In genomic region chr2:156199588-156199987, GRCh38 we compare ENCODE assay signal across 24 cellular contexts.
"Had no signal": no experiment of that assay in that cellular context is flagged by ENCODE, and none has a peak within 500 bp of the region (broad histone marks: within the 10 kb centered on the region; RNA-seq: fewer than 3 reads in every experiment).

No MANE protein-coding gene starts in this region.

- H3K27ac ChIP-seq: parathyroid adenoma, sigmoid colon, thoracic aorta had no signal

- H3K9me3 ChIP-seq: sigmoid colon, thoracic aorta had no signal

- H3K4me1 Mint-ChIP-seq: activated B cell treated with CpG ODN at 0.5 μM for 24 hours; activated CD4-positive, alpha-beta memory T cell treated with anti-CD3 and anti-CD28 coated beads, Interleukin-2, amount 10 ng/mL, durations not matched to agents 7 days and 5 days; activated CD8-positive, alpha-beta memory T cell treated with anti-CD3 and anti-CD28 coated beads, Interleukin-2, amount 10 ng/mL, durations not matched to agents 7 days and 5 days; activated naive CD8-positive, alpha-beta T cell treated with anti-CD3 and anti-CD28 coated beads for 36 hours; activated T-helper 17 cell treated with anti-CD3 and anti-CD28 coated beads, Interleukin-2, amount 50 U/mL, for 72 hours; memory B cell; naive B cell; stimulated activated naive B cell treated with anti-CD40 and anti-IgM and Interleukin-4, amounts not matched to agents 10 μg/mL and 1 μg/mL and 100 μg/mL, for 72 hours had no signal

- ATAC-seq: activated CD8-positive, alpha-beta memory T cell treated with anti-CD3 and anti-CD28 coated beads, Interleukin-2, amount 10 ng/mL, durations not matched to agents 7 days and 5 days; activated T-helper 17 cell treated with anti-CD3 and anti-CD28 coated beads, Interleukin-2, amount 50 U/mL, for 72 hours; left ventricle myocardium superior; stimulated activated naive B cell treated with anti-CD40 and anti-IgM and Interleukin-4, amounts not matched to agents 10 μg/mL and 1 μg/mL and 100 μg/mL, for 72 hours had no signal

- H3K9me3 Mint-ChIP-seq: activated B cell treated with CpG ODN at 0.5 μM for 24 hours; activated CD4-positive, alpha-beta memory T cell treated with anti-CD3 and anti-CD28 coated beads, Interleukin-2, amount 10 ng/mL, durations not matched to agents 7 days and 5 days; activated naive CD8-positive, alpha-beta T cell treated with anti-CD3 and anti-CD28 coated beads for 36 hours; activated T-helper 17 cell treated with anti-CD3 and anti-CD28 coated beads, Interleukin-2, amount 50 U/mL, for 72 hours; memory B cell; naive B cell; stimulated activated naive B cell treated with anti-CD40 and anti-IgM and Interleukin-4, amounts not matched to agents 10 μg/mL and 1 μg/mL and 100 μg/mL, for 72 hours had no signal

- H3K27me3 Mint-ChIP-seq: memory B cell; naive B cell; stimulated activated naive B cell treated with anti-CD40 and anti-IgM and Interleukin-4, amounts not matched to agents 10 μg/mL and 1 μg/mL and 100 μg/mL, for 72 hours had no signal

- H3K4me1 ChIP-seq: parathyroid adenoma, sigmoid colon had no signal

- H3K27me3 ChIP-seq: sigmoid colon had no signal

- H2AFZ ChIP-seq: parathyroid adenoma had no signal

- H3K4me3 Mint-ChIP-seq: activated B cell treated with CpG ODN at 0.5 μM for 24 hours; activated CD4-positive, alpha-beta memory T cell treated with anti-CD3 and anti-CD28 coated beads, Interleukin-2, amount 10 ng/mL, durations not matched to agents 7 days and 5 days; activated CD8-positive, alpha-beta memory T cell treated with anti-CD3 and anti-CD28 coated beads, Interleukin-2, amount 10 ng/mL, durations not matched to agents 7 days and 5 days; activated naive CD8-positive, alpha-beta T cell treated with anti-CD3 and anti-CD28 coated beads for 36 hours; activated T-helper 17 cell treated with anti-CD3 and anti-CD28 coated beads, Interleukin-2, amount 50 U/mL, for 72 hours; memory B cell; naive B cell; stimulated activated naive B cell treated with anti-CD40 and anti-IgM and Interleukin-4, amounts not matched to agents 10 μg/mL and 1 μg/mL and 100 μg/mL, for 72 hours had no signal

- H3K36me3 Mint-ChIP-seq: activated CD8-positive, alpha-beta memory T cell treated with anti-CD3 and anti-CD28 coated beads, Interleukin-2, amount 10 ng/mL, durations not matched to agents 7 days and 5 days; activated naive CD8-positive, alpha-beta T cell treated with anti-CD3 and anti-CD28 coated beads for 36 hours; memory B cell; naive B cell; stimulated activated naive B cell treated with anti-CD40 and anti-IgM and Interleukin-4, amounts not matched to agents 10 μg/mL and 1 μg/mL and 100 μg/mL, for 72 hours had no signal

- H3K79me2 ChIP-seq: parathyroid adenoma had no signal

- H3K4me3 ChIP-seq: sigmoid colon, thoracic aorta had no signal

- H3K27ac Mint-ChIP-seq: activated B cell treated with CpG ODN at 0.5 μM for 24 hours; activated CD4-positive, alpha-beta memory T cell treated with anti-CD3 and anti-CD28 coated beads, Interleukin-2, amount 10 ng/mL, durations not matched to agents 7 days and 5 days; activated CD8-positive, alpha-beta memory T cell treated with anti-CD3 and anti-CD28 coated beads, Interleukin-2, amount 10 ng/mL, durations not matched to agents 7 days and 5 days; activated naive CD8-positive, alpha-beta T cell treated with anti-CD3 and anti-CD28 coated beads for 36 hours; activated T-helper 17 cell treated with anti-CD3 and anti-CD28 coated beads, Interleukin-2, amount 50 U/mL, for 72 hours; memory B cell; naive B cell; stimulated activated naive B cell treated with anti-CD40 and anti-IgM and Interleukin-4, amounts not matched to agents 10 μg/mL and 1 μg/mL and 100 μg/mL, for 72 hours had no signal

- H3K9ac ChIP-seq: parathyroid adenoma had no signal

- H3K36me3 ChIP-seq: sigmoid colon, thoracic aorta had no signal

- DNase-seq: activated B cell treated with CpG ODN at 0.5 μM for 24 hours; activated CD4-positive, alpha-beta memory T cell treated with anti-CD3 and anti-CD28 coated beads, Interleukin-2, amount 10 ng/mL, durations not matched to agents 7 days and 5 days; activated CD4-positive, alpha-beta T cell treated with anti-CD3 and anti-CD28 coated beads for 48 hours; activated CD8-positive, alpha-beta memory T cell treated with anti-CD3 and anti-CD28 coated beads, Interleukin-2, amount 10 ng/mL, durations not matched to agents 7 days and 5 days; activated naive CD4-positive, alpha-beta T cell; activated naive CD8-positive, alpha-beta T cell treated with anti-CD3 and anti-CD28 coated beads for 36 hours; activated T-cell treated with anti-CD3 and anti-CD28 coated beads, Interleukin-2, amount 50 U/mL, for 1 hour; anterior cingulate cortex; effector CD4-positive, alpha-beta T cell; foreskin fibroblast; glutamatergic neuron; hypothalamus; kidney; left ventricle myocardium superior; naive B cell; sigmoid colon; stimulated activated CD4-positive, alpha-beta T cell treated with anti-CD3 and anti-CD28 coated beads, Interleukin-4, amount 100 ng/mL, for 24 hours; stimulated activated naive B cell treated with anti-CD40 and anti-IgM and Interleukin-4, amounts not matched to agents 10 μg/mL and 1 μg/mL and 100 μg/mL, for 72 hours; T-helper 1 cell; T-helper 9 cell had no signal
